In genomic region chr3:193665370-193665989, GRCh38 we compare ENCODE assay signal across 8 cellular contexts.
A peak's percentile ranks its signal among the peaks of the same experiment; 100 is the strongest.
DNase-seq lines count a peak whose midpoint lies in the region; ATAC-seq and TF ChIP-seq lines count a peak whose summit lies in the region.

No MANE protein-coding gene starts in this region.

- DNase-seq in GM13977 (ENCODE audit: low spot score) (no peak), NCI-H2171 (lab: John Stamatoyannopoulos, UW) (peak; percentile 24), cardiac fibroblast (ENCODE audit: low read depth in 2 of 2) (peak; percentile 65), nephron progenitor cell (no peak)

- H3K9me3 Mint-ChIP-seq in nephron progenitor cell, result no peaks in the 10 kb centered on the region

- H3K27ac Mint-ChIP-seq in nephron progenitor cell, result no peak overlapping the region

- TF ChIP-seq CTCF in GM13977 (IDR thresholded peaks at IDR 0.05; ENCODE audit: extremely low read depth, insufficient read depth, missing control alignments), result peak; percentile 34
- peak; percentile 24 for TF ChIP-seq CTCF in cardiac fibroblast (IDR thresholded peaks at IDR 0.05; ENCODE audit: low read depth, low read length)
- TF ChIP-seq CTCF in nephron progenitor cell (IDR thresholded peaks at IDR 0.05), result peak; percentile 57

- no peak for ATAC-seq in GM18502 (IDR thresholded peaks at IDR 0.05; ENCODE audit: poor library complexity, unreplicated experiment)
- ATAC-seq in GM18870 (IDR thresholded peaks at IDR 0.05; ENCODE audit: unreplicated experiment), result no peak
- ATAC-seq in HG02840 (IDR thresholded peaks at IDR 0.05; ENCODE audit: low FRiP score, unreplicated experiment), result no peak
- no peak for ATAC-seq in GM21423 (IDR thresholded peaks at IDR 0.05; ENCODE audit: unreplicated experiment)

- H3K36me3 Mint-ChIP-seq in nephron progenitor cell (ENCODE audit: low read depth), result peaks cover 71% of the 10 kb centered on the region

- no peak overlapping the region for H3K4me3 ChIP-seq in cardiac fibroblast (replicated peaks in 1 of 2; ENCODE audit: low read depth in 2 of 2, low read length in 2 of 2)

- H3K4me3 Mint-ChIP-seq in nephron progenitor cell, result no peak overlapping the region

- H3K27me3 Mint-ChIP-seq in nephron progenitor cell (ENCODE audit: low read depth, poor library complexity), result no peaks in the 10 kb centered on the region

- H3K4me1 Mint-ChIP-seq in nephron progenitor cell, result peaks cover 4% of the 10 kb centered on the region

- in situ Hi-C loops in GM13977 (cut with MboI; ENCODE audit: low pct_unique_long_range_greater_than_20kb, low sequenced_read_pairs, unreplicated experiment), result loop anchor here (25.0 kb wide), 1 partner anchor 647 kb away; no protein-coding TSS in a partner anchor

Comparison
In these comparisons a context has a peak if more than half of its experiments do, and no peak if none do; other contexts are left out.
1. DNase-seq: peak in NCI-H2171 (single experiment) and cardiac fibroblast (2 of 2); none in GM13977 (single experiment) and nephron progenitor cell (single experiment).
2. Peak in every context shown above with its lines, with median percentiles within 50 percentile points of each other: CTCF ChIP-seq.